In genomic region chr1:21260405-21261129, GRCh38 we compare ENCODE assay signal across 12 cellular contexts. TPM values are rescaled to one million over a fixed set of nuclear protein-coding genes. Genes with fewer than 3 reads are reported as not detected.
DNase-seq lines count a peak whose midpoint lies in the region; ATAC-seq and TF ChIP-seq lines count a peak whose summit lies in the region.
"Had no signal": no experiment of that assay in that cellular context is flagged by ENCODE, and none has a peak within 500 bp of the region (broad histone marks: within the 10 kb centered on the region; RNA-seq: fewer than 3 reads in every experiment).

No MANE protein-coding gene starts in this region.

- ATAC-seq in PC-3 (no peak), GM18907 (IDR thresholded peaks at IDR 0.05; ENCODE audit: unreplicated experiment) (no peak)

- H2AFZ ChIP-seq in PC-3 (ENCODE audit: low read length): no peak overlapping the region
- H2AFZ ChIP-seq in osteoblast (ENCODE audit: low read length): no peak overlapping the region

- H3K9me3 ChIP-seq in BLaER1 treated with 17β-estradiol and CSF1 and Interleukin-3, amounts not matched to agents 10 nM and 100 nM (replicated peaks in 1 of 11): no peaks in the 10 kb centered on the region
- no peaks in the 10 kb centered on the region for H3K9me3 ChIP-seq in PC-3 (ENCODE audit: low read length)
- no peaks in the 10 kb centered on the region for H3K9me3 ChIP-seq in osteoblast (ENCODE audit: low read depth, low read length)
- H3K9me3 ChIP-seq: HAP-1 had no signal

- H3K4me3 ChIP-seq in BLaER1 treated with 17β-estradiol and CSF1 and Interleukin-3, amounts not matched to agents 10 nM and 100 nM: no peak overlapping the region
- no peak overlapping the region for H3K4me3 ChIP-seq in PC-3 (ENCODE audit: low read length)
- H3K4me3 ChIP-seq in choroid plexus epithelial cell (ENCODE audit: low read depth, low read length): no peak overlapping the region
- no peak overlapping the region for H3K4me3 ChIP-seq in osteoblast (ENCODE audit: insufficient read depth, low read length)
- H3K4me3 ChIP-seq: HAP-1 had no signal

- H3K27ac ChIP-seq in BLaER1 treated with 17β-estradiol and CSF1 and Interleukin-3, amounts not matched to agents 10 nM and 100 nM: peak overlapping the region in 8 of 11 experiments; percentile 76 to 91 (median 84); a peak in 15 of 22 replicates
- H3K27ac ChIP-seq in PC-3 (ENCODE audit: low read length) (peak overlapping the region; percentile 87), osteoblast (ENCODE audit: low read depth, low read length) (peak overlapping the region; percentile 98)
- H3K27ac ChIP-seq: HL-60 had no signal

- BruUV-seq in PC-3 (replicated peaks; lab: Mats Ljungman, UMichigan): no TSS peak

- intact Hi-C loops in PC-3 (cut with micrococcal nuclease): no loop called here

- peaks cover 37 to 61% (median 51%) of the 10 kb centered on the region in 10 experiments for H3K4me1 ChIP-seq in BLaER1 treated with 17β-estradiol and CSF1 and Interleukin-3, amounts not matched to agents 10 nM and 100 nM
- H3K4me1 ChIP-seq in PC-3 (ENCODE audit: insufficient read depth, low read length) (peaks cover 39% of the 10 kb centered on the region), osteoblast (ENCODE audit: insufficient read depth, low read length) (peaks cover 22% of the 10 kb centered on the region)

- POLR2A ChIA-PET in PC-3 (lab: Charles Lee; ENCODE audit: unreplicated experiment): interaction anchor here (0.6 kb wide), 2 partner anchors 74 to 77 kb away, joined by 3 read pairs; no protein-coding TSS in a partner anchor

- peaks cover 0 to 24% (median 0%) of the 10 kb centered on the region in 11 experiments; a peak in 5 of 22 replicates for H3K27me3 ChIP-seq in BLaER1 treated with 17β-estradiol and CSF1 and Interleukin-3, amounts not matched to agents 10 nM and 100 nM
- H3K27me3 ChIP-seq in PC-3 (ENCODE audit: low read length) (no peaks in the 10 kb centered on the region), osteoblast (ENCODE audit: insufficient read depth, low read length) (no peaks in the 10 kb centered on the region)

- peak overlapping the region; percentile 86 to 98 (median 92) for H3K4me2 ChIP-seq in BLaER1 treated with 17β-estradiol and CSF1 and Interleukin-3, amounts not matched to agents 10 nM and 100 nM
- H3K4me2 ChIP-seq in PC-3 (ENCODE audit: low read length): no peak overlapping the region
- H3K4me2 ChIP-seq in osteoblast (ENCODE audit: insufficient read depth, low read length): no peak overlapping the region

- H3K9ac ChIP-seq in BLaER1 treated with 17β-estradiol and CSF1 and Interleukin-3, amounts not matched to agents 10 nM and 100 nM: peak overlapping the region in 3 of 11 experiments; percentile 68 to 75 (median 75); a peak in 4 of 22 replicates
- peak overlapping the region; percentile 75; the same call in 1 of the 2 replicates for H3K9ac ChIP-seq in PC-3 (ENCODE audit: low read length)

- CTCF ChIA-PET in PC-3 (lab: Charles Lee): interaction anchor here (1.4 to 1.5 kb wide), 2 partner anchors 10 to 110 kb away, joined by 4 to 10 read pairs; no protein-coding TSS in a partner anchor

- DNase-seq in PC-3 (no peak), choroid plexus epithelial cell (ENCODE audit: low read depth) (peak; percentile 44), osteoblast (ENCODE audit: insufficient read length, low spot score, missing footprints) (peak; percentile 26), DMS53 treated with DMSO at 0.1 percent for 48 hours (lab: John Stamatoyannopoulos, UW; ENCODE audit: unreplicated experiment) (no peak), NCI-H1694 (lab: John Stamatoyannopoulos, UW) (no peak), NCI-H2227 treated with DMSO at 0.1 percent for 48 hours (lab: John Stamatoyannopoulos, UW) (no peak)
- DNase-seq: activated T-cell treated with anti-CD3 and anti-CD28 coated beads, Interleukin-2, amount 50 U/mL, for 48 hours; DMS79 had no signal

- H3K79me2 ChIP-seq in PC-3 (ENCODE audit: low read length) (no peaks in the 10 kb centered on the region), osteoblast (ENCODE audit: insufficient read depth, low read length) (no peaks in the 10 kb centered on the region)

- H4K20me1 ChIP-seq in BLaER1 treated with 17β-estradiol and CSF1 and Interleukin-3, amounts not matched to agents 10 nM and 100 nM: peaks cover 0 to 10% (median 0%) of the 10 kb centered on the region in 11 experiments; a peak in 3 of 22 replicates
- H4K20me1 ChIP-seq in PC-3 (ENCODE audit: low read length) (no peaks in the 10 kb centered on the region), osteoblast (ENCODE audit: insufficient read depth, low read length) (no peaks in the 10 kb centered on the region)

- TF ChIP-seq CTCF in PC-3 (conservative IDR thresholded peaks at IDR 0.05; ENCODE audit: low read depth, low read length) (no peak), choroid plexus epithelial cell (conservative IDR thresholded peaks at IDR 0.05; ENCODE audit: low read depth, low read length) (no peak), osteoblast (IDR thresholded peaks at IDR 0.05; ENCODE audit: extremely low read depth, low read depth, low read length) (no peak)

- H3F3A ChIP-seq in PC-3 (ENCODE audit: low read length, unreplicated experiment): peaks cover 3% of the 10 kb centered on the region

- no peaks in the 10 kb centered on the region for H3K9me2 ChIP-seq in PC-3 (replicated peaks; ENCODE audit: low read length)

- H3K36me3 ChIP-seq in BLaER1 treated with 17β-estradiol and CSF1 and Interleukin-3, amounts not matched to agents 10 nM and 100 nM: peaks cover 0 to 5% (median 0%) of the 10 kb centered on the region in 11 experiments; a peak in 2 of 22 replicates
- H3K36me3 ChIP-seq in PC-3 (ENCODE audit: low read depth, low read length) (0 out of 2 replicates have a peak, but pooled peaks cover 6% of the 10 kb centered on the region), osteoblast (ENCODE audit: insufficient read depth, low read length) (peaks cover 11% of the 10 kb centered on the region)

RNA-seq across cellular contexts. Expression of gene ECE1, which starts 29.7 kb away (rescaled TPM):
- 86.8 and 110 TPM in 2 replicates for total RNA-seq in PC-3 (2014; rRNA removed)
- 32.6 and 34.8 TPM in 2 replicates for total RNA-seq in osteoblast

Comparison
In these comparisons a context has a peak if more than half of its experiments do, and no peak if none do; other contexts are left out.
1. H3K4me2 ChIP-seq: peak in BLaER1 treated with 17β-estradiol and CSF1 and Interleukin-3, amounts not matched to agents 10 nM and 100 nM (11 of 11); none in PC-3 (single experiment) and osteoblast (single experiment).
2. DNase-seq: peak in choroid plexus epithelial cell (single experiment) and osteoblast (single experiment); none in PC-3 (single experiment), DMS53 treated with DMSO at 0.1 percent for 48 hours (single experiment), NCI-H1694 (single experiment) and NCI-H2227 treated with DMSO at 0.1 percent for 48 hours (single experiment).
3. Peak in every context shown above with its lines, with median percentiles within 50 percentile points of each other: H3K27ac ChIP-seq.